In genomic region chr17:57999496-58000017, GRCh38 we compare ENCODE assay signal across 1 cellular context.
TF ChIP-seq lines count a peak whose summit lies in the region.

No MANE protein-coding gene starts in this region.

TF ChIP-seq in HepG2, 621 proteins besides CTCF, POLR2A, EP300 and RAD21 (continued from another document):
- TF ChIP-seq IRF9 (CRISPR knock-in tag; IDR thresholded peaks at IDR 0.05; ENCODE audit: borderline replicate concordance) (no peak), CCAR2 (optimal IDR thresholded peaks at IDR 0.05; ENCODE audit: low read depth, low read length) (no peak), ZNF335 (CRISPR knock-in tag; IDR thresholded peaks at IDR 0.05) (no peak), MIXL1 (CRISPR knock-in tag; IDR thresholded peaks at IDR 0.05) (peak; percentile 50; the same call in 1 of the 2 replicates), ZNF468 (CRISPR knock-in tag; IDR thresholded peaks at IDR 0.05) (no peak), THAP9 (CRISPR knock-in tag; IDR thresholded peaks at IDR 0.05; ENCODE audit: borderline replicate concordance) (no peak), NRL (CRISPR knock-in tag; IDR thresholded peaks at IDR 0.05; ENCODE audit: borderline replicate concordance) (no peak), ZFAT (CRISPR knock-in tag; conservative IDR thresholded peaks at IDR 0.05) (no peak), HNRNPUL1 (IDR thresholded peaks at IDR 0.05; ENCODE audit: low read depth, low read length) (no peak), ZNF704 (CRISPR knock-in tag; IDR thresholded peaks at IDR 0.05; ENCODE audit: borderline replicate concordance) (no peak), ZNF644 (CRISPR knock-in tag; IDR thresholded peaks at IDR 0.05; ENCODE audit: low read depth) (no peak), SETDB1 (CRISPR knock-in tag; IDR thresholded peaks at IDR 0.05; ENCODE audit: borderline replicate concordance) (no peak), PHB2 (IDR thresholded peaks at IDR 0.05; ENCODE audit: partially characterized antibody) (no peak), ZNF574 (CRISPR knock-in tag; IDR thresholded peaks at IDR 0.05) (no peak), THAP7 (CRISPR knock-in tag; IDR thresholded peaks at IDR 0.05) (no peak), ZNF362 (CRISPR knock-in tag; IDR thresholded peaks at IDR 0.05; ENCODE audit: borderline replicate concordance) (peak; percentile 53; the same call in 1 of the 2 replicates), ISL2 (CRISPR knock-in tag; IDR thresholded peaks at IDR 0.05) (no peak), ZNF547 (CRISPR knock-in tag; IDR thresholded peaks at IDR 0.05) (no peak), MAFF (IDR thresholded peaks at IDR 0.05; ENCODE audit: low read depth, low read length) (peak; percentile 36; the same call in 1 of the 2 replicates), CBFB (CRISPR knock-in tag; IDR thresholded peaks at IDR 0.05) (no peak), KDM5A (IDR thresholded peaks at IDR 0.05; ENCODE audit: borderline replicate concordance, low read length) (0 out of 2 replicates have a peak, but pooled peaks have one; percentile 22), RFX3 (CRISPR knock-in tag; IDR thresholded peaks at IDR 0.05) (no peak), ZBTB49 (CRISPR knock-in tag; IDR thresholded peaks at IDR 0.05; ENCODE audit: borderline replicate concordance) (no peak), FUBP1 (CRISPR knock-in tag; IDR thresholded peaks at IDR 0.05; ENCODE audit: borderline replicate concordance) (no peak), SIX1 (CRISPR knock-in tag; IDR thresholded peaks at IDR 0.05; ENCODE audit: borderline replicate concordance) (no peak), ATAD3A (CRISPR knock-in tag; IDR thresholded peaks at IDR 0.05) (no peak)
